Comparison of ENCODE assay signal across 10 cellular contexts in the genomic region with DNA sequence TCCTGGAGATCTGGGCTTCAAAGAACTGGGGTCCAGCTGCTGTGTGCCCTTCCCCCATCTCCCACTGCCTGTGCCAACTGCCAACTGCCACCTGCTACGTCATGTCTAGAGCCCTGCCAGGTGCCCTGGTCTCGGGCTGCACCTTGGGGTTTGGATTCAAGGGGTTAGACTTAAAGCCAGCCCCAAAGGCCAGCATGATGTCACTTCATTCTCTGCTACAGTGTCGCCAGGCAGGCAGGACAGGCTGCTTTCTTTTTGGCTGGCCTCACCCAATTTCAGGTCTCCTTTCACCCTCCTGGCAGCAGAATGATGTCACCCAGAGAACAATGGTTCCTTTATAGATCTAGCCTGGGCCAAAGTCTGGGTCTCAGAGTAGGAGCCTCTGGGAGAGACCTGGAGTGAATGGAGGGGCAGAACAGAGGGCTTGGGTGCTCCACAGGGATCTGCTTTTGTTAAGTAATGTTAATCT.
DNase-seq lines count a peak whose midpoint lies in the region; ATAC-seq and TF ChIP-seq lines count a peak whose summit lies in the region.
"Had no signal": no experiment of that assay in that cellular context is flagged by ENCODE, and none has a peak within 500 bp of the region (broad histone marks: within the 10 kb centered on the region; RNA-seq: fewer than 3 reads in every experiment).

No MANE protein-coding gene starts in this region.

- H3K9me3 ChIP-seq in liver (ENCODE audit: control insufficient read depth in 4 of 4, low read length in 3 of 4) (no peaks in the 10 kb centered on the region), uterus (no peaks in the 10 kb centered on the region)
- H3K9me3 ChIP-seq in CD4-positive, alpha-beta T cell (ENCODE audit: control insufficient read depth, low read length) = no peaks in the 10 kb centered on the region

- POLR2A ChIA-PET in CD4-positive, alpha-beta T cell (lab: Charles Lee) = no interaction called here

- H3K27me3 Mint-ChIP-seq in brain = peaks cover 7% of the 10 kb centered on the region
- H3K27me3 Mint-ChIP-seq in CD4-positive, alpha-beta T cell = no peaks in the 10 kb centered on the region

- ATAC-seq in CD4-positive, alpha-beta T cell (ENCODE audit: poor library complexity) = no peak

- peaks cover 3 to 23% (median 14%) of the 10 kb centered on the region in 5 experiments for H3K9me3 Mint-ChIP-seq in brain
- H3K9me3 Mint-ChIP-seq in CD4-positive, alpha-beta T cell = no peaks in the 10 kb centered on the region

- H3K27ac Mint-ChIP-seq in brain = peak overlapping the region; percentile 55 to 95 (median 78)
- no peak overlapping the region for H3K27ac Mint-ChIP-seq in CD4-positive, alpha-beta T cell

- no peaks in the 10 kb centered on the region for H3K27me3 ChIP-seq in liver (ENCODE audit: control insufficient read depth in 4 of 4, insufficient read depth in 4 of 4, low read length in 3 of 4)
- H3K27me3 ChIP-seq in uterus = no peaks in the 10 kb centered on the region
- H3K27me3 ChIP-seq in CD4-positive, alpha-beta T cell (ENCODE audit: control insufficient read depth, insufficient read depth, low read length) = no peaks in the 10 kb centered on the region

- CTCF ChIA-PET in CD4-positive, alpha-beta T cell (lab: Charles Lee) = interaction anchor here (1.0 kb wide), 1 partner anchor 9 kb away, joined by 3 read pairs; no protein-coding TSS in a partner anchor

- H3K4me3 Mint-ChIP-seq in brain = peak overlapping the region in 2 of 5 experiments; percentile 22 to 30
- no peak overlapping the region for H3K4me3 Mint-ChIP-seq in CD4-positive, alpha-beta T cell

- H3K36me3 ChIP-seq in liver (ENCODE audit: control insufficient read depth in 4 of 4, insufficient read depth in 3 of 4, low read depth in 1 of 4, low read length in 3 of 4) (peaks cover 0 to 6% (median 4%) of the 10 kb centered on the region in 4 donors), uterus (no peaks in the 10 kb centered on the region)

- 18% methylated on average over 3 of the region's 3 CpGs for WGBS in liver

- TF ChIP-seq POLR2A in uterus (IDR thresholded peaks at IDR 0.05) = no peak

- H3K4me1 ChIP-seq in liver (ENCODE audit: control insufficient read depth in 4 of 4, insufficient read depth in 4 of 4, low read length in 3 of 4) (peaks cover 10 to 44% (median 33%) of the 10 kb centered on the region in 4 donors), uterus (peaks cover 0 to 8% of the 10 kb centered on the region in 2 donors)

- H3K4me3 ChIP-seq in liver (ENCODE audit: low read depth in 1 of 3, low read length in 3 of 3) = peak overlapping the region in 2 of 3 donors; percentile 0 to 18
- no peak overlapping the region for H3K4me3 ChIP-seq in uterus

- intact Hi-C loops in uterus (cut with DNase I; ENCODE audit: low total_unique reads) = no loop called here
- intact Hi-C loops in CD4-positive, alpha-beta T cell (cut with DNase I, micrococcal nuclease) = no loop called here

- H3K4me1 Mint-ChIP-seq in brain = peaks cover 47% of the 10 kb centered on the region
- peaks cover 7% of the 10 kb centered on the region for H3K4me1 Mint-ChIP-seq in CD4-positive, alpha-beta T cell (ENCODE audit: low read depth)

- H3K9ac ChIP-seq in liver (ENCODE audit: low read depth in 1 of 2, low read length in 2 of 2) = peak overlapping the region; percentile 15 to 88

- H3K36me3 Mint-ChIP-seq in brain = peaks cover 33% of the 10 kb centered on the region
- H3K36me3 Mint-ChIP-seq in CD4-positive, alpha-beta T cell (ENCODE audit: low read depth) = peaks cover 18% of the 10 kb centered on the region

- TF ChIP-seq CTCF in brain (conservative IDR thresholded peaks at IDR 0.05) = no peak
- no peak for TF ChIP-seq CTCF in liver (IDR thresholded peaks at IDR 0.05; ENCODE audit: low read depth, low read length, missing input control)
- TF ChIP-seq CTCF in uterus (IDR thresholded peaks at IDR 0.05) = no peak
- TF ChIP-seq CTCF in CD4-positive, alpha-beta T cell (IDR thresholded peaks at IDR 0.05) = no peak

- H3K27ac ChIP-seq in liver (ENCODE audit: low read depth in 1 of 2, low read length in 2 of 2) (peak overlapping the region; percentile 90 to 96), uterus (peak overlapping the region; percentile 43 to 64)
- H3K27ac ChIP-seq in CD4-positive, alpha-beta T cell (ENCODE audit: low read depth, low read length) = no peak overlapping the region

- TF ChIP-seq RAD21 in liver (IDR thresholded peaks at IDR 0.05) = no peak

- DNase-seq in NCI-H2107 treated with DMSO at 0.1 percent for 48 hours (lab: John Stamatoyannopoulos, UW; ENCODE audit: unreplicated experiment) (peak; percentile 30), NCI-H2107 (lab: John Stamatoyannopoulos, UW) (no peak), uterus (peak in 1 of 2 donors; percentile 32), GM19238 (ENCODE audit: insufficient read length, low spot score) (no peak)
- no peak for DNase-seq in activated CD8-positive, alpha-beta memory T cell treated with anti-CD3 and anti-CD28 coated beads, Interleukin-2, amount 50 U/mL, for 4 hours
- DNase-seq in CD4-positive, alpha-beta T cell = no peak
- DNase-seq: ACHN; stimulated activated CD4-positive, alpha-beta T cell treated with anti-CD3 and anti-CD28 coated beads, Interleukin-1b, Interleukin-23, amount 100 ng/mL, for 48 hours had no signal

TF ChIP-seq in liver, 16 proteins besides CTCF, POLR2A, EP300 and RAD21:
- TF ChIP-seq FOXA2 (IDR thresholded peaks at IDR 0.05) (no peak), RXRA (IDR thresholded peaks at IDR 0.05) (peak; percentile 39 to 43), SP1 (IDR thresholded peaks at IDR 0.05) (peak; percentile 46), JUND (IDR thresholded peaks at IDR 0.05) (peak; percentile 83 to 85), TAF1 (conservative IDR thresholded peaks at IDR 0.05) (no peak), HNF4G (IDR thresholded peaks at IDR 0.05) (peak; percentile 56), HNF4A (conservative IDR thresholded peaks at IDR 0.05) (peak; percentile 63 to 76), YY1 (IDR thresholded peaks at IDR 0.05) (peak; percentile 60)
- TF ChIP-seq, protein P1, sequence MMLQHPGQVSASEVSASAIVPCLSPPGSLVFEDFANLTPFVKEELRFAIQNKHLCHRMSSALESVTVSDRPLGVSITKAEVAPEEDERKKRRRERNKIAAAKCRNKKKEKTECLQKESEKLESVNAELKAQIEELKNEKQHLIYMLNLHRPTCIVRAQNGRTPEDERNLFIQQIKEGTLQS (IDR thresholded peaks at IDR 0.05) = peak; percentile 44

Comparison
In these comparisons a context has a peak if more than half of its experiments do, and no peak if none do; other contexts are left out.
1. H3K4me3 ChIP-seq: peak in liver (2 of 3); none in uterus (0 of 2).